In the genomic region with DNA sequence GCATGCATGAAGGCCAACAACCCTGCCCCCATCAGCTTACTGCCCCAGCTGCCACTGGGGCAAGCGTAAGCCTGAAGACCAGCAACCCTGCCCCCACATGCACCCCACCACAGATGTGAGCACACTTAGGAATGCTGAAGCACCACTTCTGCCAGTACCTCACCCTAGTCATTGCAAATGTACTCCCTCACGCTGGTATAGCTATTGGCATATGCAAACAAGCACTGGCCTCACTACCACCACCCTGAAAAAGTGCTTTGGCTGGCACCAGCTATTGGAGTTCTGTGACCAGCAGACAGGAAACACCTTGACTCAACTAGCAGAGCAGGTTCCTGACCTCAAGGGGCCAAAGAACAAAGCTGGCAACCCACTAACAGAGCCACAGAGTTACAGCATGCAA, we compare ENCODE assay signal across 20 cellular contexts.
DNase-seq lines count a peak whose midpoint lies in the region; ATAC-seq and TF ChIP-seq lines count a peak whose summit lies in the region.
"Had no signal": no experiment of that assay in that cellular context is flagged by ENCODE, and none has a peak within 500 bp of the region (broad histone marks: within the 10 kb centered on the region; RNA-seq: fewer than 3 reads in every experiment).

No MANE protein-coding gene starts in this region.

- DNase-seq in left lung (peak in 1 of 2 donors; percentile 35), ureter (ENCODE audit: low spot score) (peak; percentile 43), GM13976 (ENCODE audit: low spot score) (no peak), BE2C (no peak), NCI-H2081 (lab: John Stamatoyannopoulos, UW) (no peak)
- DNase-seq: CD4-positive, CD25-positive, alpha-beta regulatory T cell; HFFc6; MG63; NCI-H1417; NCI-H1694; NCI-H2029 treated with DMSO at 0.1 percent for 48 hours; NCI-H2227 treated with DMSO at 0.1 percent for 48 hours; NCI-H526 treated with DMSO at 0.1 percent for 48 hours; SK-N-SH had no signal

- H3K27me3 ChIP-seq in KMS-11 (ENCODE audit: insufficient read depth, low read depth) (no peaks in the 10 kb centered on the region), OCI-LY1 (ENCODE audit: insufficient read depth, low read length) (no peaks in the 10 kb centered on the region), left lung (no peaks in the 10 kb centered on the region), BE2C (no peaks in the 10 kb centered on the region)
- H3K27me3 ChIP-seq: MG63 had no signal

- H3K4me3 ChIP-seq in KMS-11 (IDR thresholded peaks at IDR 0.05; ENCODE audit: insufficient read depth, low read depth, low read length): no peak overlapping the region
- no peak overlapping the region for H3K4me3 ChIP-seq in OCI-LY1 (ENCODE audit: low read depth, low read length, poor library complexity, severe bottlenecking)
- no peak overlapping the region for H3K4me3 ChIP-seq in left lung
- no peak overlapping the region for H3K4me3 ChIP-seq in BE2C (ENCODE audit: low read depth, low read length)
- H3K4me3 ChIP-seq: GM23338, HAP-1, MG63 had no signal

- H3K4me1 ChIP-seq in KMS-11 (ENCODE audit: low read depth, poor library complexity, severe bottlenecking) (peaks cover 44% of the 10 kb centered on the region), OCI-LY1 (ENCODE audit: insufficient read depth, low read length, severe bottlenecking) (peaks cover 18% of the 10 kb centered on the region), left lung (no peaks in the 10 kb centered on the region), BE2C (no peaks in the 10 kb centered on the region)
- H3K4me1 ChIP-seq: HAP-1 had no signal

- H2AFZ ChIP-seq in KMS-11 (ENCODE audit: low read depth) (peak overlapping the region; percentile 38; the same call in 1 of the 2 replicates), OCI-LY1 (ENCODE audit: low read length) (no peak overlapping the region)
- H2AFZ ChIP-seq: GM23338 had no signal

- TF ChIP-seq CTCF in KMS-11 (conservative IDR thresholded peaks at IDR 0.05; ENCODE audit: low read depth, low read length) (no peak), OCI-LY1 (IDR thresholded peaks at IDR 0.05; ENCODE audit: low read length) (no peak), left lung (IDR thresholded peaks at IDR 0.05) (no peak), GM13976 (IDR thresholded peaks at IDR 0.05; ENCODE audit: borderline replicate concordance, control extremely low read depth, extremely low read depth, insufficient read depth, missing control alignments) (no peak), BE2C (IDR thresholded peaks at IDR 0.05; ENCODE audit: low read depth, low read length) (no peak)

- in situ Hi-C loops in GM13976 (cut with MboI; ENCODE audit: low sequenced_read_pairs, unreplicated experiment): no loop called here

- H3K36me3 ChIP-seq in KMS-11 (ENCODE audit: insufficient read depth) (no peaks in the 10 kb centered on the region), OCI-LY1 (ENCODE audit: insufficient read depth, low read length) (no peaks in the 10 kb centered on the region), left lung (no peaks in the 10 kb centered on the region), BE2C (no peaks in the 10 kb centered on the region)
- H3K36me3 ChIP-seq: HAP-1, MG63 had no signal

- H3K4me2 ChIP-seq in KMS-11: peak overlapping the region; percentile 88
- peak overlapping the region; percentile 46 for H3K4me2 ChIP-seq in OCI-LY1 (ENCODE audit: low read length)
- H3K4me2 ChIP-seq: GM23338, SK-N-SH had no signal

- H3K9ac ChIP-seq in KMS-11 (peak overlapping the region; percentile 55; the same call in 1 of the 2 replicates), OCI-LY1 (ENCODE audit: low read length) (no peak overlapping the region)
- H3K9ac ChIP-seq: SK-N-SH had no signal

- ATAC-seq in left lung: peak; percentile 84
- ATAC-seq: GM23338, HepG2, Panc1 had no signal

- no peaks in the 10 kb centered on the region for H3F3A ChIP-seq in OCI-LY1 (ENCODE audit: insufficient read depth, low read length)

- no peaks in the 10 kb centered on the region for H3K9me3 ChIP-seq in OCI-LY1 (ENCODE audit: low read length)
- no peaks in the 10 kb centered on the region for H3K9me3 ChIP-seq in left lung
- no peaks in the 10 kb centered on the region for H3K9me3 ChIP-seq in BE2C
- H3K9me3 ChIP-seq: HAP-1, MG63, SK-N-SH had no signal

- H3K79me2 ChIP-seq in KMS-11 (ENCODE audit: insufficient read depth, low read depth): no peaks in the 10 kb centered on the region
- no peaks in the 10 kb centered on the region for H3K79me2 ChIP-seq in OCI-LY1 (ENCODE audit: insufficient read depth, low read length)

- H3K9me2 ChIP-seq in OCI-LY1 (ENCODE audit: low read depth, low read length): no peaks in the 10 kb centered on the region
- H3K9me2 ChIP-seq: SK-N-SH had no signal

- H3K27ac ChIP-seq in KMS-11: peak overlapping the region; percentile 91
- H3K27ac ChIP-seq in OCI-LY1 (ENCODE audit: low read depth, low read length, poor library complexity, severe bottlenecking): peak overlapping the region; percentile 82
- no peak overlapping the region for H3K27ac ChIP-seq in left lung

- H4K20me1 ChIP-seq in KMS-11 (ENCODE audit: insufficient read depth) (no peaks in the 10 kb centered on the region), OCI-LY1 (ENCODE audit: insufficient read depth, low read length) (no peaks in the 10 kb centered on the region)

- intact Hi-C loops in left lung (cut with DNase I): no loop called here

Comparison
In these comparisons a context has a peak if more than half of its experiments do, and no peak if none do; other contexts are left out.
1. H3K27ac ChIP-seq: peak in KMS-11 (single experiment) and OCI-LY1 (single experiment); none in left lung (0 of 2).